In genomic region chr11:7892751-7893356, GRCh38 we compare ENCODE assay signal across 8 cellular contexts. TPM values are rescaled to one million over a fixed set of nuclear protein-coding genes. Genes with fewer than 3 reads are reported as not detected.
DNase-seq lines count a peak whose midpoint lies in the region; ATAC-seq and TF ChIP-seq lines count a peak whose summit lies in the region.

No MANE protein-coding gene starts in this region.

- no peaks in the 10 kb centered on the region for H3K27me3 ChIP-seq in DOHH2 (ENCODE audit: control insufficient read depth, low read length)
- no peaks in the 10 kb centered on the region for H3K27me3 ChIP-seq in brain microvascular endothelial cell (replicated peaks)
- no peaks in the 10 kb centered on the region for H3K27me3 ChIP-seq in kidney epithelial cell (ENCODE audit: control insufficient read depth, insufficient read depth, low read length)
- no peaks in the 10 kb centered on the region for H3K27me3 ChIP-seq in thoracic aorta (replicated peaks; ENCODE audit: insufficient read depth)

- H3K36me3 ChIP-seq in DOHH2 (ENCODE audit: control insufficient read depth, low read length) (no peaks in the 10 kb centered on the region), brain microvascular endothelial cell (replicated peaks) (no peaks in the 10 kb centered on the region), kidney epithelial cell (ENCODE audit: control insufficient read depth, insufficient read depth, low read length) (no peaks in the 10 kb centered on the region), thoracic aorta (no peaks in the 10 kb centered on the region)

- H3F3A ChIP-seq in DOHH2 (ENCODE audit: control insufficient read depth, insufficient read depth) = peaks cover 21% of the 10 kb centered on the region

- H3K4me2 ChIP-seq in DOHH2 (ENCODE audit: low read length) = peak overlapping the region; percentile 88

- H3K9me3 ChIP-seq in DOHH2 (ENCODE audit: control insufficient read depth, insufficient read depth, low read length) (no peaks in the 10 kb centered on the region), thoracic aorta (no peaks in the 10 kb centered on the region)

- H3K4me3 ChIP-seq in DOHH2 (ENCODE audit: low read length) (peak overlapping the region; percentile 74), brain microvascular endothelial cell (ENCODE audit: low read depth, low read length) (no peak overlapping the region), kidney epithelial cell (ENCODE audit: low read depth, low read length) (no peak overlapping the region), thoracic aorta (no peak overlapping the region)

- in situ Hi-C loops in brain microvascular endothelial cell (cut with HindIII; ENCODE audit: low pct_ligation_motif_present, low sequenced_read_pairs) = no loop called here

- DNase-seq in NCI-H748 (lab: John Stamatoyannopoulos, UW; ENCODE audit: unreplicated experiment) (peak; percentile 60), brain microvascular endothelial cell (peak; percentile 46), kidney epithelial cell (ENCODE audit: low read depth) (no peak), thoracic aorta (ENCODE audit: low spot score) (no peak), NCI-H187 treated with DMSO at 0.1 percent for 48 hours (lab: John Stamatoyannopoulos, UW) (no peak)

- no peaks in the 10 kb centered on the region for H4K20me1 ChIP-seq in DOHH2 (ENCODE audit: control insufficient read depth, insufficient read depth, low read depth, low read length)

- no peaks in the 10 kb centered on the region for H3K9me2 ChIP-seq in DOHH2 (replicated peaks; ENCODE audit: control insufficient read depth, low read length)

- peak overlapping the region; percentile 96 for H3K27ac ChIP-seq in DOHH2 (ENCODE audit: low read depth, low read length)
- H3K27ac ChIP-seq in brain microvascular endothelial cell = no peak overlapping the region
- no peak overlapping the region for H3K27ac ChIP-seq in thoracic aorta

- peaks cover 52% of the 10 kb centered on the region for H3K4me1 ChIP-seq in DOHH2 (ENCODE audit: control insufficient read depth, low read length)
- H3K4me1 ChIP-seq in thoracic aorta (ENCODE audit: control insufficient read depth in 1 of 2, low read depth in 2 of 2) = no peaks in the 10 kb centered on the region

- peak; percentile 73 for ATAC-seq in GM19397 (IDR thresholded peaks at IDR 0.05; ENCODE audit: unreplicated experiment)
- ATAC-seq in HG03354 (IDR thresholded peaks at IDR 0.05; ENCODE audit: poor library complexity, severe bottlenecking, unreplicated experiment) = peak; percentile 67
- no peak for ATAC-seq in thoracic aorta (ENCODE audit: insufficient number of reproducible peaks, low FRiP score, low read depth)

- TF ChIP-seq CTCF in DOHH2 (IDR thresholded peaks at IDR 0.05; ENCODE audit: low read depth, low read length, poor library complexity, severe bottlenecking) (peak; percentile 83), brain microvascular endothelial cell (IDR thresholded peaks at IDR 0.05; ENCODE audit: low read depth, low read length, missing control alignments) (peak; percentile 66), kidney epithelial cell (IDR thresholded peaks at IDR 0.05; ENCODE audit: insufficient read depth, low read length, poor library complexity, severe bottlenecking) (peak; percentile 63), thoracic aorta (IDR thresholded peaks at IDR 0.05) (peak; percentile 56)

- H3K79me2 ChIP-seq in DOHH2 (ENCODE audit: control insufficient read depth, low read length) = no peaks in the 10 kb centered on the region

RNA-seq across cellular contexts. Expression of gene OR10A6, which starts 38.2 kb away (rescaled TPM):
- total RNA-seq in kidney epithelial cell (not detected in 2 replicates), thoracic aorta (not detected)

RNA-seq across cellular contexts. Expression of gene OR10A3, which starts 48.7 kb away (rescaled TPM):
- not detected in 2 replicates for total RNA-seq in kidney epithelial cell
- total RNA-seq in thoracic aorta = not detected

Comparison
In these comparisons a context has a peak if more than half of its experiments do, and no peak if none do; other contexts are left out.
1. DNase-seq: peak in NCI-H748 (single experiment) and brain microvascular endothelial cell (single experiment); none in kidney epithelial cell (single experiment), thoracic aorta (single experiment) and NCI-H187 treated with DMSO at 0.1 percent for 48 hours (single experiment).
2. Peak in every context shown above with its lines, with median percentiles within 50 percentile points of each other: CTCF ChIP-seq.